Comparison of ENCODE assay signal across 2 cellular contexts in the genomic region with DNA sequence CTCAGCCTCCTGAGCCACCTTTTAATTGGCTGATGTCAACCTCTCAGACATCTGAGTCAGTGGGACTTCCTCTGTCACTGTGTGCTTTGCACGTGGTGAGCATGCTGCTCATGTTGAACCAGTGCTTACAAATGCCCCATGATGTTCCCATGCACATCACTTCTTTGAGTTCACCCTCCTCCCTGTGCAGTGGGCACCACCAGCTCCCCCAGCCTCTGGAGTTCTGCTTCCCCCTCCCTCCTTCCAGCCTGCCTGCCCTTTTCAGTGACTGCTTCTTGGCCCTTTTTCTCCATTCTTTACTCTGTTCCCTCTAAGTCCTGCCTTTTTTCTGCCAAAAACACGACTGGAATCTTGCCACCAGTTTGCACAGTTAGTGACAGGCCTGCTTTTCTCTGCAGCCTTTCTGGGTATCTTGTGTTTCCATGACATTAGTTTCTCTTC.
TF ChIP-seq lines count a peak whose summit lies in the region.

No MANE protein-coding gene starts in this region.

TF ChIP-seq in IMR-90, 13 proteins besides CTCF, POLR2A, EP300 and RAD21 (continued from another document):
- no peak for TF ChIP-seq MAFK (IDR thresholded peaks at IDR 0.05; ENCODE audit: low read depth, low read length)
- TF ChIP-seq CEBPB (IDR thresholded peaks at IDR 0.05; ENCODE audit: low read depth, low read length): no peak
- no peak for TF ChIP-seq FOS (IDR thresholded peaks at IDR 0.05; ENCODE audit: low read depth, low read length)
- TF ChIP-seq RFX5 (IDR thresholded peaks at IDR 0.05; ENCODE audit: low read depth, low read length): no peak
- TF ChIP-seq, protein P1, sequence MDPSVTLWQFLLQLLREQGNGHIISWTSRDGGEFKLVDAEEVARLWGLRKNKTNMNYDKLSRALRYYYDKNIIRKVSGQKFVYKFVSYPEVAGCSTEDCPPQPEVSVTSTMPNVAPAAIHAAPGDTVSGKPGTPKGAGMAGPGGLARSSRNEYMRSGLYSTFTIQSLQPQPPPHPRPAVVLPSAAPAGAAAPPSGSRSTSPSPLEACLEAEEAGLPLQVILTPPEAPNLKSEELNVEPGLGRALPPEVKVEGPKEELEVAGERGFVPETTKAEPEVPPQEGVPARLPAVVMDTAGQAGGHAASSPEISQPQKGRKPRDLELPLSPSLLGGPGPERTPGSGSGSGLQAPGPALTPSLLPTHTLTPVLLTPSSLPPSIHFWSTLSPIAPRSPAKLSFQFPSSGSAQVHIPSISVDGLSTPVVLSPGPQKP (IDR thresholded peaks at IDR 0.05; ENCODE audit: borderline replicate concordance, low read depth, low read length): no peak
- TF ChIP-seq RCOR1 (IDR thresholded peaks at IDR 0.05; ENCODE audit: insufficient replicate concordance, low read length): no peak
- no peak for TF ChIP-seq NFE2L2 (IDR thresholded peaks at IDR 0.05; ENCODE audit: low read depth, low read length)
TF ChIP-seq in IMR-90: peak in this region for 2.

TF ChIP-seq in neural cell, 6 proteins besides CTCF, POLR2A, EP300 and RAD21 (continued from another document):
- TF ChIP-seq, protein P2, sequence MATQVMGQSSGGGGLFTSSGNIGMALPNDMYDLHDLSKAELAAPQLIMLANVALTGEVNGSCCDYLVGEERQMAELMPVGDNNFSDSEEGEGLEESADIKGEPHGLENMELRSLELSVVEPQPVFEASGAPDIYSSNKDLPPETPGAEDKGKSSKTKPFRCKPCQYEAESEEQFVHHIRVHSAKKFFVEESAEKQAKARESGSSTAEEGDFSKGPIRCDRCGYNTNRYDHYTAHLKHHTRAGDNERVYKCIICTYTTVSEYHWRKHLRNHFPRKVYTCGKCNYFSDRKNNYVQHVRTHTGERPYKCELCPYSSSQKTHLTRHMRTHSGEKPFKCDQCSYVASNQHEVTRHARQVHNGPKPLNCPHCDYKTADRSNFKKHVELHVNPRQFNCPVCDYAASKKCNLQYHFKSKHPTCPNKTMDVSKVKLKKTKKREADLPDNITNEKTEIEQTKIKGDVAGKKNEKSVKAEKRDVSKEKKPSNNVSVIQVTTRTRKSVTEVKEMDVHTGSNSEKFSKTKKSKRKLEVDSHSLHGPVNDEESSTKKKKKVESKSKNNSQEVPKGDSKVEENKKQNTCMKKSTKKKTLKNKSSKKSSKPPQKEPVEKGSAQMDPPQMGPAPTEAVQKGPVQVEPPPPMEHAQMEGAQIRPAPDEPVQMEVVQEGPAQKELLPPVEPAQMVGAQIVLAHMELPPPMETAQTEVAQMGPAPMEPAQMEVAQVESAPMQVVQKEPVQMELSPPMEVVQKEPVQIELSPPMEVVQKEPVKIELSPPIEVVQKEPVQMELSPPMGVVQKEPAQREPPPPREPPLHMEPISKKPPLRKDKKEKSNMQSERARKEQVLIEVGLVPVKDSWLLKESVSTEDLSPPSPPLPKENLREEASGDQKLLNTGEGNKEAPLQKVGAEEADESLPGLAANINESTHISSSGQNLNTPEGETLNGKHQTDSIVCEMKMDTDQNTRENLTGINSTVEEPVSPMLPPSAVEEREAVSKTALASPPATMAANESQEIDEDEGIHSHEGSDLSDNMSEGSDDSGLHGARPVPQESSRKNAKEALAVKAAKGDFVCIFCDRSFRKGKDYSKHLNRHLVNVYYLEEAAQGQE (IDR thresholded peaks at IDR 0.05; ENCODE audit: borderline replicate concordance): no peak
- TF ChIP-seq MXI1 (conservative IDR thresholded peaks at IDR 0.05; ENCODE audit: poor library complexity, severe bottlenecking): peak; percentile 28
- no peak for TF ChIP-seq EZH2 (IDR thresholded peaks at IDR 0.05; ENCODE audit: borderline replicate concordance, insufficient read depth, low read length, poor library complexity, severe bottlenecking)
TF ChIP-seq in neural cell: peak in this region for 1.
